ENCODE assay signal across 20 cellular contexts in genomic region chr2:226514895-226515294, GRCh38.
A peak's percentile ranks its signal among the peaks of the same experiment; 100 is the strongest.
DNase-seq lines count a peak whose midpoint lies in the region; ATAC-seq, FAIRE-seq and TF ChIP-seq lines count a peak whose summit lies in the region.
"Had no signal": no experiment of that assay in that cellular context is flagged by ENCODE, and none has a peak within 500 bp of the region (broad histone marks: within the 10 kb centered on the region; RNA-seq: fewer than 3 reads in every experiment).

No MANE protein-coding gene starts in this region.

- H3K4me1 ChIP-seq in HCT116 (ENCODE audit: control insufficient read depth in 1 of 2, insufficient read depth in 2 of 2, low read length in 2 of 2) (peaks cover 0 to 19% of the 10 kb centered on the region in 2 experiments; a peak in 3 of 4 replicates), SK-N-SH (ENCODE audit: control insufficient read depth in 1 of 2, insufficient read depth in 2 of 2, low read depth in 1 of 2, low read length in 1 of 2) (peaks cover 0 to 8% of the 10 kb centered on the region in 2 experiments; a peak in 2 of 4 replicates), smooth muscle cell (ENCODE audit: low read depth) (peaks cover 9% of the 10 kb centered on the region), kidney (ENCODE audit: control insufficient read depth in 1 of 2, insufficient read depth in 1 of 2, low read depth in 1 of 2, low read length in 2 of 2) (peaks cover 2 to 5% of the 10 kb centered on the region in 2 donors)
- H3K4me1 ChIP-seq: HAP-1, tibial nerve had no signal

- TF ChIP-seq EP300 in SK-N-SH (IDR thresholded peaks at IDR 0.05; ENCODE audit: borderline replicate concordance in 1 of 2, low read depth in 1 of 2, low read length in 1 of 2) = no peak

- POLR2A ChIA-PET in HCT116 (lab: Charles Lee) = no interaction called here
- POLR2A ChIA-PET in SK-N-SH (lab: Yijun Ruan, JAX) = no interaction called here

- intact Hi-C loops in HCT116 (cut with micrococcal nuclease) (no loop called here), kidney (cut with DNase I) (no loop called here)

- no peak for TF ChIP-seq POLR2A in HCT116 (IDR thresholded peaks at IDR 0.05; ENCODE audit: borderline replicate concordance, extremely low read depth, insufficient read depth, insufficient read length)

- ATAC-seq in HCT116 (0 out of 2 replicates have a peak, but pooled peaks have one; percentile 42), GM19324 (IDR thresholded peaks at IDR 0.05; ENCODE audit: low FRiP score, unreplicated experiment) (no peak)
- ATAC-seq: CD8-positive, alpha-beta T cell; effector memory CD8-positive, alpha-beta T cell; right cardiac atrium had no signal

- no peak for FAIRE-seq in kidney (lab: Jason Lieb, UNC)
- FAIRE-seq: GM12892, islet of Langerhans had no signal

- CTCF ChIA-PET in HCT116 (lab: Charles Lee) = no interaction called here
- CTCF ChIA-PET in SK-N-SH (lab: Yijun Ruan, JAX) = no interaction called here

- H3F3A ChIP-seq in SK-N-SH (replicated peaks; ENCODE audit: insufficient read depth) (peaks cover 11% of the 10 kb centered on the region), smooth muscle cell (ENCODE audit: low read depth) (peaks cover 3% of the 10 kb centered on the region)

- TF ChIP-seq CTCF in HCT116 (IDR thresholded peaks at IDR 0.05 in 2 of 3, conservative IDR thresholded peaks at IDR 0.05 in 1 of 3; ENCODE audit: borderline replicate concordance in 1 of 3, insufficient read depth in 1 of 3, low read depth in 2 of 3, low read length in 2 of 3) = no peak
- no peak for TF ChIP-seq CTCF in SK-N-SH (IDR thresholded peaks at IDR 0.05)
- no peak for TF ChIP-seq CTCF in fibroblast of mammary gland (conservative IDR thresholded peaks at IDR 0.05; ENCODE audit: control insufficient read depth, insufficient read depth, low read depth, low read length)
- TF ChIP-seq CTCF in smooth muscle cell (IDR thresholded peaks at IDR 0.05; ENCODE audit: borderline replicate concordance, insufficient read depth, poor library complexity, severe bottlenecking) = no peak
- TF ChIP-seq CTCF in kidney (IDR thresholded peaks at IDR 0.05; ENCODE audit: borderline replicate concordance, extremely low read depth, insufficient read depth) = no peak

- WGBS in SK-N-SH (ENCODE audit: low lambda C conversion rate) = 5% methylated on average over 1 of the region's 1 CpG
- 0% methylated on average over 1 of the region's 1 CpG for WGBS in smooth muscle cell (ENCODE audit: low lambda C conversion rate)

- no peaks in the 10 kb centered on the region for H4K20me1 ChIP-seq in HCT116 (ENCODE audit: insufficient read depth)
- no peaks in the 10 kb centered on the region for H4K20me1 ChIP-seq in SK-N-SH (ENCODE audit: insufficient read depth)
- H4K20me1 ChIP-seq in smooth muscle cell (ENCODE audit: low read depth) = no peaks in the 10 kb centered on the region

- no TSS peak for BruUV-seq in HCT116 (replicated peaks; lab: Mats Ljungman, UMichigan)

- H3K9me3 ChIP-seq in HCT116 (ENCODE audit: control insufficient read depth in 1 of 2, insufficient read depth in 1 of 2, low read depth in 1 of 2, low read length in 2 of 2) = no peaks in the 10 kb centered on the region
- H3K9me3 ChIP-seq in SK-N-SH = no peaks in the 10 kb centered on the region
- H3K9me3 ChIP-seq in smooth muscle cell (replicated peaks; ENCODE audit: low read depth) = peaks cover 4% of the 10 kb centered on the region
- no peaks in the 10 kb centered on the region for H3K9me3 ChIP-seq in kidney (ENCODE audit: control insufficient read depth in 1 of 2, low read length in 2 of 2)
- H3K9me3 ChIP-seq: HAP-1 had no signal

- peak overlapping the region; percentile 14 for H3K4me2 ChIP-seq in HCT116 (ENCODE audit: low read length)
- 0 out of 2 replicates have a peak overlapping the region, but pooled peaks have one; percentile 51 for H3K4me2 ChIP-seq in SK-N-SH
- peak overlapping the region; percentile 53 for H3K4me2 ChIP-seq in smooth muscle cell

- H3K27me3 ChIP-seq in HCT116 (ENCODE audit: insufficient read depth, low read length) (no peaks in the 10 kb centered on the region), SK-N-SH (ENCODE audit: insufficient read depth) (no peaks in the 10 kb centered on the region), smooth muscle cell (ENCODE audit: low read depth) (no peaks in the 10 kb centered on the region)
- H3K27me3 ChIP-seq: tibial nerve had no signal

- DNase-seq in HCT116 (ENCODE audit: low read depth, low spot score) (peak; percentile 7), SK-N-SH (no peak), fibroblast of mammary gland (ENCODE audit: low read depth) (peak; percentile 77), smooth muscle cell (lab: John Stamatoyannopoulos, UW; ENCODE audit: unreplicated experiment) (no peak), anterior cingulate cortex (lab: John Stamatoyannopoulos, UW) (no peak), kidney (no peak)
- no peak for DNase-seq in stimulated activated CD4-positive, alpha-beta T cell treated with anti-CD3 and anti-CD28 coated beads, Interleukin-4, amount 100 ng/mL, for 1 hour
- DNase-seq: activated CD4-positive, CD25-positive, alpha-beta regulatory T cell treated with anti-CD3 and anti-CD28 coated beads, Interleukin-2, amount 50 U/mL, for 72 hours; activated CD8-positive, alpha-beta memory T cell treated with anti-CD3 and anti-CD28 coated beads, Interleukin-2, amount 50 U/mL, for 4 hours; activated naive CD4-positive, alpha-beta T cell treated with anti-CD3 and anti-CD28 coated beads, Interleukin-2, amount 10 ng/mL, durations not matched to agents 7 days and 5 days; caudate nucleus; CD8-positive, alpha-beta T cell; effector memory CD8-positive, alpha-beta T cell; right cardiac atrium; stimulated activated CD4-positive, alpha-beta T cell treated with anti-CD3 and anti-CD28 coated beads, Interleukin-2, amount 100 ng/mL, for 48 hours had no signal

- H3K36me3 ChIP-seq in HCT116 (ENCODE audit: control insufficient read depth in 1 of 2, insufficient read depth in 2 of 2, low read length in 2 of 2) = 0 out of 4 replicates have a peak, but pooled peaks cover 0 to 4% of the 10 kb centered on the region in 2 experiments
- H3K36me3 ChIP-seq in SK-N-SH (replicated peaks in 1 of 2; ENCODE audit: control insufficient read depth in 1 of 2, insufficient read depth in 2 of 2, low read length in 1 of 2) = peaks cover 0 to 4% of the 10 kb centered on the region in 2 experiments
- H3K36me3 ChIP-seq in smooth muscle cell (ENCODE audit: low read depth) = peaks cover 6% of the 10 kb centered on the region
- no peaks in the 10 kb centered on the region for H3K36me3 ChIP-seq in kidney (ENCODE audit: control insufficient read depth in 1 of 2, insufficient read depth in 2 of 2, low read length in 2 of 2)
- H3K36me3 ChIP-seq: HAP-1, tibial nerve had no signal

- no peaks in the 10 kb centered on the region for H3K79me2 ChIP-seq in HCT116 (ENCODE audit: insufficient read depth, low read length)
- no peaks in the 10 kb centered on the region for H3K79me2 ChIP-seq in SK-N-SH (ENCODE audit: insufficient read depth)
- H3K79me2 ChIP-seq in smooth muscle cell (ENCODE audit: low read depth) = no peaks in the 10 kb centered on the region

- TF ChIP-seq RAD21 in HCT116 (IDR thresholded peaks at IDR 0.05; ENCODE audit: low read depth) (no peak), SK-N-SH (IDR thresholded peaks at IDR 0.05; ENCODE audit: low read length) (no peak)

- H3K9me2 ChIP-seq in HCT116 (ENCODE audit: insufficient read depth) (no peaks in the 10 kb centered on the region), SK-N-SH (no peaks in the 10 kb centered on the region)

- H2AFZ ChIP-seq in HCT116 (ENCODE audit: low read depth, low read length, poor library complexity, severe bottlenecking) = peak overlapping the region; percentile 33
- no peak overlapping the region for H2AFZ ChIP-seq in SK-N-SH (ENCODE audit: low read depth)
- H2AFZ ChIP-seq in smooth muscle cell (ENCODE audit: low read depth) = no peak overlapping the region

- peak overlapping the region; percentile 10; the same call in 1 of the 2 replicates for H3K27ac ChIP-seq in HCT116 (ENCODE audit: low read depth, low read length)
- peak overlapping the region; percentile 60 to 66; a peak in 3 of 4 replicates for H3K27ac ChIP-seq in SK-N-SH (ENCODE audit: low read depth in 2 of 2, low read length in 1 of 2)
- peak overlapping the region; percentile 62 for H3K27ac ChIP-seq in smooth muscle cell (ENCODE audit: low read depth)
- H3K27ac ChIP-seq in kidney (ENCODE audit: low read depth in 2 of 2, low read length in 2 of 2) = no peak overlapping the region
- H3K27ac ChIP-seq: tibial nerve had no signal

- RAD21 ChIA-PET in HCT116 (lab: Charles Lee; ENCODE audit: low non-redundant PET in 1 of 2, low total read pairs in 2 of 2, uncharacterized antibody in 2 of 2, unreplicated experiment in 2 of 2) = no interaction called here

- no peak overlapping the region for H3K9ac ChIP-seq in HCT116 (ENCODE audit: low read length)
- no peak overlapping the region for H3K9ac ChIP-seq in SK-N-SH
- no peak overlapping the region for H3K9ac ChIP-seq in smooth muscle cell (ENCODE audit: low read depth)
- no peak overlapping the region for H3K9ac ChIP-seq in kidney (ENCODE audit: low read length in 2 of 2)

- no peak overlapping the region for H3K4me3 ChIP-seq in HCT116 (replicated peaks in 1 of 2; ENCODE audit: low read depth in 1 of 2, low read length in 2 of 2)
- H3K4me3 ChIP-seq in SK-N-SH (ENCODE audit: low read depth in 2 of 2, low read length in 1 of 2) = no peak overlapping the region
- H3K4me3 ChIP-seq in fibroblast of mammary gland (ENCODE audit: control insufficient read depth, low read depth, low read length) = no peak overlapping the region
- no peak overlapping the region for H3K4me3 ChIP-seq in smooth muscle cell
- H3K4me3 ChIP-seq in kidney (ENCODE audit: low read length in 2 of 2) = no peak overlapping the region
- H3K4me3 ChIP-seq: HAP-1, tibial nerve had no signal

TF ChIP-seq in HCT116, 20 proteins besides CTCF, POLR2A, EP300 and RAD21:
- TF ChIP-seq, protein P1, sequence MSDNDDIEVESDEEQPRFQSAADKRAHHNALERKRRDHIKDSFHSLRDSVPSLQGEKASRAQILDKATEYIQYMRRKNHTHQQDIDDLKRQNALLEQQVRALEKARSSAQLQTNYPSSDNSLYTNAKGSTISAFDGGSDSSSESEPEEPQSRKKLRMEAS (IDR thresholded peaks at IDR 0.05) = no peak
- TF ChIP-seq EZH2 (IDR thresholded peaks at IDR 0.05) (no peak), SP1 (IDR thresholded peaks at IDR 0.05; ENCODE audit: low read depth) (0 out of 2 replicates have a peak, but pooled peaks have one; percentile 9), POLR2AphosphoS5 (IDR thresholded peaks at IDR 0.05; ENCODE audit: low read depth, low read length) (no peak), SIN3A (IDR thresholded peaks at IDR 0.05; ENCODE audit: low read depth) (no peak)

Comparison
In these comparisons a context has a peak if more than half of its experiments do, and no peak if none do; other contexts are left out.
1. DNase-seq: peak in HCT116 (single experiment) and fibroblast of mammary gland (single experiment); none in SK-N-SH (single experiment), smooth muscle cell (single experiment), anterior cingulate cortex (0 of 58), kidney (single experiment) and stimulated activated CD4-positive, alpha-beta T cell treated with anti-CD3 and anti-CD28 coated beads, Interleukin-4, amount 100 ng/mL, for 1 hour (single experiment).
2. H3K27ac ChIP-seq: peak in HCT116 (single experiment), SK-N-SH (2 of 2) and smooth muscle cell (single experiment); none in kidney (0 of 2).
3. Peak in every context shown above with its lines, with median percentiles within 50 percentile points of each other: H3K4me2 ChIP-seq.